In the genomic region with DNA sequence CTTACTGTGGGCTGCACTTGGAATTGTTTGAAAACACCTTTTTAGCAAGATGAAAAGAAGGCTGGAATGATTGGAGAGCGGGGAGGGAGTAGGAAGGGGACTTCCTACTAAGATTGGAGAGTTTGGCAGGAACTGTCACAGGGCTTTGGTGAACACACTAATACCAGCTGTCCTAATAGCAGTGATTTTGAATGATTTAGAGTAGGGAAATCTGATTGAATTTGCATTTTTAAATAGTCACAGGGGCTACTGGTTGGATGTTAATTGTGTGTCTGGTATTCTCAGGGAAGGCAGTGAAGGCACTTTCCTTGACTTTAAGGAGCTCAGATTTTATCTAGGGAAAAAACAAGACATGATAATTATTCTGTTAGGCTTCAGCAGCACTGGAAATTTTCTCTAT, we compare ENCODE assay signal across 20 cellular contexts. TPM values are rescaled to one million over a fixed set of nuclear protein-coding genes. Genes with fewer than 3 reads are reported as not detected.
DNase-seq lines count a peak whose midpoint lies in the region; ATAC-seq, FAIRE-seq and TF ChIP-seq lines count a peak whose summit lies in the region.
"Had no signal": no experiment of that assay in that cellular context is flagged by ENCODE, and none has a peak within 500 bp of the region (broad histone marks: within the 10 kb centered on the region; RNA-seq: fewer than 3 reads in every experiment).

No MANE protein-coding gene starts in this region.

- no peak overlapping the region; the same call in 1 of the 2 replicates for H3K9ac ChIP-seq in Karpas-422 (ENCODE audit: low read length)
- no peak overlapping the region for H3K9ac ChIP-seq in GM12878 (ENCODE audit: control insufficient read depth, insufficient read depth, low read length)
- no peak overlapping the region for H3K9ac ChIP-seq in kidney (ENCODE audit: low read length in 2 of 2)
- H3K9ac ChIP-seq: GM23248 had no signal

- H3K27me3 Mint-ChIP-seq in mesothelial cell of epicardium (ENCODE audit: low read depth), result peaks cover 2% of the 10 kb centered on the region
- no peaks in the 10 kb centered on the region for H3K27me3 Mint-ChIP-seq in stimulated activated naive CD8-positive, alpha-beta T cell treated with anti-CD3 and anti-CD28 coated beads, Interleukin-15, amount 100 ng/mL, for 72 hours

- TF ChIP-seq POLR2A in GM12878 (IDR thresholded peaks at IDR 0.05; ENCODE audit: low read depth, low read length), result no peak
- TF ChIP-seq POLR2A in right lobe of liver (IDR thresholded peaks at IDR 0.05), result no peak

- H3K36me3 ChIP-seq in ACC112 (ENCODE audit: insufficient read depth, low read length) (no peaks in the 10 kb centered on the region), Karpas-422 (ENCODE audit: insufficient read depth, low read length) (no peaks in the 10 kb centered on the region), GM12878 (ENCODE audit: control insufficient read depth in 2 of 2, insufficient read depth in 2 of 2, low read length in 1 of 2) (no peaks in the 10 kb centered on the region), right lobe of liver (no peaks in the 10 kb centered on the region), kidney (ENCODE audit: control insufficient read depth in 1 of 2, insufficient read depth in 2 of 2, low read length in 2 of 2) (no peaks in the 10 kb centered on the region)
- H3K36me3 ChIP-seq: BE2C had no signal

- H3K4me2 ChIP-seq in Karpas-422 (ENCODE audit: low read depth, low read length, poor library complexity, severe bottlenecking), result peak overlapping the region; percentile 22
- no peak overlapping the region for H3K4me2 ChIP-seq in GM12878 (ENCODE audit: control insufficient read depth, insufficient read depth)

- no peak for TF ChIP-seq EP300 in GM12878 (IDR thresholded peaks at IDR 0.05; ENCODE audit: borderline replicate concordance in 1 of 2, control insufficient read depth in 1 of 2, low read depth in 2 of 2, low read length in 2 of 2)

- H3K27ac ChIP-seq in ACC112 (ENCODE audit: low read depth, low read length) (no peak overlapping the region), Karpas-422 (ENCODE audit: low read length) (peak overlapping the region; percentile 53; the same call in 1 of the 2 replicates), GM12878 (ENCODE audit: control insufficient read depth, insufficient read depth) (no peak overlapping the region), right lobe of liver (no peak overlapping the region), kidney (ENCODE audit: low read depth in 2 of 2, low read length in 2 of 2) (no peak overlapping the region)
- H3K27ac ChIP-seq: GM23248 had no signal

- FAIRE-seq in GM12878 (lab: Jason Lieb, UNC) (peak; percentile 13), kidney (lab: Jason Lieb, UNC) (no peak)
- FAIRE-seq: D721Med, H54, HTR-8/SVneo had no signal

- no peaks in the 10 kb centered on the region for H3K9me3 ChIP-seq in Karpas-422 (ENCODE audit: low read length)
- no peaks in the 10 kb centered on the region for H3K9me3 ChIP-seq in GM12878 (replicated peaks; ENCODE audit: control insufficient read depth, insufficient read depth, low read length)
- H3K9me3 ChIP-seq in right lobe of liver, result no peaks in the 10 kb centered on the region
- no peaks in the 10 kb centered on the region for H3K9me3 ChIP-seq in kidney (ENCODE audit: control insufficient read depth in 1 of 2, low read length in 2 of 2)
- H3K9me3 ChIP-seq: BE2C, Caco-2 had no signal

- no TSS peak for BruUV-seq in GM12878 (replicated peaks; lab: Mats Ljungman, UMichigan)

- CTCF ChIA-PET in GM12878 (lab: Yijun Ruan, JAX), result interaction anchor here (0.7 to 1.1 kb wide), 2 partner anchors 17 to 81 kb away, joined by 3 to 6 read pairs; no protein-coding TSS in a partner anchor

- DNase-seq in Karpas-422 (peak; percentile 56), GM12878 (ENCODE audit: low read depth, low spot score) (no peak), mesothelial cell of epicardium (ENCODE audit: low spot score in 2 of 2, unreplicated experiment in 2 of 2) (no peak), right lobe of liver (no peak), kidney (no peak)
- no peak for DNase-seq in stimulated activated naive CD8-positive, alpha-beta T cell treated with anti-CD3 and anti-CD28 coated beads, Interleukin-15, amount 100 ng/mL, for 72 hours
- DNase-seq: 8988T; BE2C; C1 segment of cervical spinal cord; Caco-2; CD4-positive, CD25-positive, alpha-beta regulatory T cell; GM23248; HCEC 1CT; IMR-90; KBM-7 had no signal

- peaks cover 13% of the 10 kb centered on the region for H3K4me1 Mint-ChIP-seq in mesothelial cell of epicardium
- H3K4me1 Mint-ChIP-seq in stimulated activated naive CD8-positive, alpha-beta T cell treated with anti-CD3 and anti-CD28 coated beads, Interleukin-15, amount 100 ng/mL, for 72 hours, result peaks cover 21% of the 10 kb centered on the region

- H3K9me3 Mint-ChIP-seq in mesothelial cell of epicardium, result no peaks in the 10 kb centered on the region
- H3K9me3 Mint-ChIP-seq in stimulated activated naive CD8-positive, alpha-beta T cell treated with anti-CD3 and anti-CD28 coated beads, Interleukin-15, amount 100 ng/mL, for 72 hours, result no peaks in the 10 kb centered on the region
- H3K9me3 Mint-ChIP-seq: CD4-positive, CD25-positive, alpha-beta regulatory T cell had no signal

- 93% methylated on average over 1 of the region's 1 CpG for WGBS in GM12878 (ENCODE audit: insufficient coverage, insufficient replicate concordance, low lambda C conversion rate, missing lambda C conversion rate)
- 63% methylated on average over 1 of the region's 1 CpG for WGBS in right lobe of liver (ENCODE audit: insufficient coverage, low coverage, low lambda C conversion rate, missing lambda C conversion rate)

- no peak overlapping the region for H3K4me3 Mint-ChIP-seq in mesothelial cell of epicardium
- no peak overlapping the region for H3K4me3 Mint-ChIP-seq in stimulated activated naive CD8-positive, alpha-beta T cell treated with anti-CD3 and anti-CD28 coated beads, Interleukin-15, amount 100 ng/mL, for 72 hours

- RAD21 ChIA-PET in GM12878 (lab: Charles Lee; ENCODE audit: unreplicated experiment), result interaction anchor here (1.6 kb wide), 1 partner anchor 11 kb away, joined by 5 read pairs; no protein-coding TSS in a partner anchor

- H2AFZ ChIP-seq in ACC112 (ENCODE audit: low read length, unreplicated experiment) (peak overlapping the region; percentile 52), Karpas-422 (ENCODE audit: low read length) (peak overlapping the region; percentile 34; the same call in 1 of the 2 replicates), GM12878 (ENCODE audit: control insufficient read depth, low read depth, low read length) (no peak overlapping the region)
- H2AFZ ChIP-seq: GM23248 had no signal

- H3K4me1 ChIP-seq in ACC112 (ENCODE audit: control insufficient read depth, insufficient read depth, low read length, unreplicated experiment), result peaks cover 12% of the 10 kb centered on the region
- peaks cover 33% of the 10 kb centered on the region for H3K4me1 ChIP-seq in Karpas-422 (ENCODE audit: low read length)
- H3K4me1 ChIP-seq in GM12878 (ENCODE audit: control insufficient read depth, insufficient read depth, low read length), result no peaks in the 10 kb centered on the region
- H3K4me1 ChIP-seq in right lobe of liver, result peaks cover 0 to 18% (median 0%) of the 10 kb centered on the region in 4 donors
- peaks cover 0 to 3% of the 10 kb centered on the region in 2 donors for H3K4me1 ChIP-seq in kidney (ENCODE audit: control insufficient read depth in 1 of 2, insufficient read depth in 1 of 2, low read depth in 1 of 2, low read length in 2 of 2)
- H3K4me1 ChIP-seq: BE2C, Caco-2 had no signal

- H3K9me2 ChIP-seq in Karpas-422 (replicated peaks; ENCODE audit: insufficient read depth, low read length), result no peaks in the 10 kb centered on the region

- peaks cover 17% of the 10 kb centered on the region for H3K79me2 ChIP-seq in ACC112 (ENCODE audit: control insufficient read depth, insufficient read depth, low read length, unreplicated experiment)
- peaks cover 18% of the 10 kb centered on the region for H3K79me2 ChIP-seq in Karpas-422 (ENCODE audit: low read length)
- H3K79me2 ChIP-seq in GM12878 (ENCODE audit: control insufficient read depth, insufficient read depth, low read length), result peaks cover 10% of the 10 kb centered on the region

- H4K20me1 ChIP-seq in Karpas-422 (ENCODE audit: insufficient read depth, low read depth, low read length) (no peaks in the 10 kb centered on the region), GM12878 (ENCODE audit: control insufficient read depth, insufficient read depth) (no peaks in the 10 kb centered on the region)

- H3K27me3 ChIP-seq in ACC112 (ENCODE audit: insufficient read depth, low read length) (no peaks in the 10 kb centered on the region), Karpas-422 (ENCODE audit: low read length) (no peaks in the 10 kb centered on the region), GM12878 (replicated peaks in 1 of 2; ENCODE audit: control insufficient read depth in 2 of 2, insufficient read depth in 2 of 2, low read length in 1 of 2) (no peaks in the 10 kb centered on the region), right lobe of liver (no peaks in the 10 kb centered on the region)
- H3K27me3 ChIP-seq: BE2C had no signal

- no peaks in the 10 kb centered on the region for H3K36me3 Mint-ChIP-seq in mesothelial cell of epicardium
- H3K36me3 Mint-ChIP-seq: CD4-positive, CD25-positive, alpha-beta regulatory T cell had no signal

- TF ChIP-seq RAD21 in GM12878 (IDR thresholded peaks at IDR 0.05; ENCODE audit: insufficient read depth, low read depth, low read length), result no peak

- no peak for TF ChIP-seq CTCF in GM12878 (IDR thresholded peaks at IDR 0.05 in 2 of 3, conservative IDR thresholded peaks at IDR 0.05 in 1 of 3; ENCODE audit: control insufficient read depth in 2 of 3, extremely low read depth in 1 of 3, insufficient read depth in 1 of 3, low read depth in 3 of 3, low read length in 3 of 3)
- no peak for TF ChIP-seq CTCF in mesothelial cell of epicardium (IDR thresholded peaks at IDR 0.05; ENCODE audit: unreplicated experiment)
- no peak for TF ChIP-seq CTCF in right lobe of liver (IDR thresholded peaks at IDR 0.05)
- TF ChIP-seq CTCF in kidney (IDR thresholded peaks at IDR 0.05; ENCODE audit: borderline replicate concordance, extremely low read depth, insufficient read depth), result no peak

- no peak overlapping the region for H3K4me3 ChIP-seq in ACC112 (ENCODE audit: low read depth, low read length)
- H3K4me3 ChIP-seq in Karpas-422 (ENCODE audit: low read length), result no peak overlapping the region
- H3K4me3 ChIP-seq in GM12878, result no peak overlapping the region
- no peak overlapping the region for H3K4me3 ChIP-seq in right lobe of liver
- no peak overlapping the region for H3K4me3 ChIP-seq in kidney (ENCODE audit: low read length in 2 of 2)
- H3K4me3 ChIP-seq: GM23248 had no signal

- in situ Hi-C loops in GM12878 (cut with MboI), result no loop called here

- no peak for ATAC-seq in GM12878
- no peak for ATAC-seq in right lobe of liver
- ATAC-seq in stimulated activated naive CD8-positive, alpha-beta T cell treated with anti-CD3 and anti-CD28 coated beads, Interleukin-15, amount 100 ng/mL, for 72 hours, result no peak
- ATAC-seq in HG02938 (IDR thresholded peaks at IDR 0.05; ENCODE audit: unreplicated experiment), result no peak

- POLR2A ChIA-PET in GM12878 (lab: Charles Lee), result interaction anchor here (1.5 kb wide), 1 partner anchor 82 kb away, joined by 3 read pairs; no protein-coding TSS in a partner anchor

- H3K27ac Mint-ChIP-seq in mesothelial cell of epicardium, result peak overlapping the region; percentile 17
- no peak overlapping the region for H3K27ac Mint-ChIP-seq in stimulated activated naive CD8-positive, alpha-beta T cell treated with anti-CD3 and anti-CD28 coated beads, Interleukin-15, amount 100 ng/mL, for 72 hours
- H3K27ac Mint-ChIP-seq: CD4-positive, CD25-positive, alpha-beta regulatory T cell had no signal

- intact Hi-C loops in GM12878 (cut with micrococcal nuclease; ENCODE audit: unreplicated experiment) (no loop called here), right lobe of liver (cut with DNase I) (no loop called here), kidney (cut with DNase I) (no loop called here)

- SMC1A ChIA-PET in GM12878 (lab: Charles Lee; ENCODE audit: uncharacterized antibody, unreplicated experiment), result interaction anchor here (1.0 to 1.4 kb wide), 3 partner anchors 11 to 21 kb away, joined by 3 read pairs; no protein-coding TSS in a partner anchor

RNA-seq across cellular contexts. Expression of a gene that starts 2.5 kb away (rescaled TPM):
- total RNA-seq in Karpas-422 (2014; rRNA removed; shearing (Covaris generic); ENCODE audit: low replicate concordance), result 25.6 and 45.2 TPM in 2 replicates
- total RNA-seq in GM12878 (2013; cell fraction: nucleolus; rRNA removed), result 49.0 and 49.4 TPM in 2 replicates
- total RNA-seq in GM12878 (2014; rRNA removed) (34.2 and 35.9 TPM in 2 replicates), GM12878 (2014; rRNA removed; fragmentation: Illumina TruSeq; extraction: Trizol) (29.4 and 34.0 TPM in 2 replicates), GM12878 (2021) (29.4 and 33.1 TPM in 2 replicates), mesothelial cell of epicardium (27.4 to 30.7 TPM (median 29.2 TPM) in 3 replicates), right lobe of liver (100 to 1,000 TPM; 143 to 178 (median 160) TPM), kidney (51.5 TPM)
- 32.9 TPM for polyA plus RNA-seq in GM12878 (2011; ENCODE audit: low read depth)
- polyA plus RNA-seq in GM12878 (2011; rRNA removed) (30.6 and 35.5 TPM in 2 replicates), GM12878 (2014; fragmentation: Illumina TruSeq; extraction: Trizol) (28.0 and 34.2 TPM in 2 replicates), GM12878 (2014; fragmentation: Nextera tagmentation; extraction: Ambion mirVana) (100 to 1,000 TPM in 1 of 2 experiments, 10 to 100 TPM in 1; 75.9 to 127 TPM), GM12878 (2014; rRNA removed) (32.1 and 37.3 TPM in 2 replicates), GM12878 (2016; fragmentation: Nextera tagmentation; extraction: Ambion mirVana) (10 to 100 TPM; 40.1 to 40.5 TPM), kidney (ENCODE audit: insufficient read depth, low read depth, low replicate concordance) (205 TPM)
- 35.9 and 40.0 TPM in 2 replicates for polyA plus RNA-seq in GM12878 (2011; cell fraction: cytosol; rRNA removed)
- polyA plus RNA-seq in GM12878 (2011; cell fraction: nucleus; rRNA removed), result 21.1 and 28.7 TPM in 2 replicates
- 32.2 and 51.7 TPM in 2 replicates for polyA plus RNA-seq in GM12878 (2012)
- 25.5 and 28.4 TPM in 2 replicates for polyA minus RNA-seq in GM12878 (2011; rRNA and poly(A)+ RNA removed)
- polyA minus RNA-seq in GM12878 (2011; cell fraction: cytosol; rRNA and poly(A)+ RNA removed), result 6.3 and 8.2 TPM in 2 replicates
- polyA minus RNA-seq in GM12878 (2011; cell fraction: nucleus; rRNA and poly(A)+ RNA removed), result 8.8 and 12.3 TPM in 2 replicates

RNA-seq across cellular contexts. Expression of a gene that starts 27.2 kb away (rescaled TPM):
- 16.8 and 39.7 TPM in 2 replicates for total RNA-seq in Karpas-422 (2014; rRNA removed; shearing (Covaris generic); ENCODE audit: low replicate concordance)
- total RNA-seq in GM12878 (2013; cell fraction: nucleolus; rRNA removed), result 22.6 and 31.0 TPM in 2 replicates
- total RNA-seq in GM12878 (2014; rRNA removed) (46.8 and 51.6 TPM in 2 replicates), GM12878 (2014; rRNA removed; fragmentation: Illumina TruSeq; extraction: Trizol) (24.2 and 27.6 TPM in 2 replicates), GM12878 (2021) (41.7 and 47.5 TPM in 2 replicates), mesothelial cell of epicardium (22.5 to 26.9 TPM (median 26.9 TPM) in 3 replicates), right lobe of liver (10 to 100 TPM; 25.9 to 46.9 (median 42.0) TPM), kidney (68.1 TPM)
- 11.5 TPM for polyA plus RNA-seq in GM12878 (2011; ENCODE audit: low read depth)
- polyA plus RNA-seq in GM12878 (2011; rRNA removed) (14.5 and 23.8 TPM in 2 replicates), GM12878 (2014; fragmentation: Illumina TruSeq; extraction: Trizol) (23.6 and 34.0 TPM in 2 replicates), GM12878 (2014; fragmentation: Nextera tagmentation; extraction: Ambion mirVana) (1 to 10 TPM; 4.2 to 10.0 TPM), GM12878 (2014; rRNA removed) (50.2 and 50.8 TPM in 2 replicates), GM12878 (2016; fragmentation: Nextera tagmentation; extraction: Ambion mirVana) (10 to 100 TPM; 72.2 to 93.7 TPM), kidney (ENCODE audit: insufficient read depth, low read depth, low replicate concordance) (73.7 TPM)
- polyA plus RNA-seq in GM12878 (2011; cell fraction: cytosol; rRNA removed), result 35.5 and 41.5 TPM in 2 replicates
- polyA plus RNA-seq in GM12878 (2011; cell fraction: nucleus; rRNA removed), result 46.5 and 47.9 TPM in 2 replicates
- 21.1 and 26.8 TPM in 2 replicates for polyA plus RNA-seq in GM12878 (2012)
- polyA minus RNA-seq in GM12878 (2011; rRNA and poly(A)+ RNA removed), result 10.7 and 20.4 TPM in 2 replicates
- polyA minus RNA-seq in GM12878 (2011; cell fraction: cytosol; rRNA and poly(A)+ RNA removed), result 10.0 and 10.7 TPM in 2 replicates
- 7.7 and 12.5 TPM in 2 replicates for polyA minus RNA-seq in GM12878 (2011; cell fraction: nucleus; rRNA and poly(A)+ RNA removed)

RNA-seq across cellular contexts. Expression of a gene that starts 36.8 kb away (rescaled TPM):
- 43.1 and 69.8 TPM in 2 replicates for total RNA-seq in Karpas-422 (2014; rRNA removed; shearing (Covaris generic); ENCODE audit: low replicate concordance)
- total RNA-seq in GM12878 (2013; cell fraction: nucleolus; rRNA removed), result 15.9 and 20.7 TPM in 2 replicates
- total RNA-seq in GM12878 (2014; rRNA removed) (94.0 and 107 TPM in 2 replicates), GM12878 (2014; rRNA removed; fragmentation: Illumina TruSeq; extraction: Trizol) (28.8 and 30.1 TPM in 2 replicates), GM12878 (2021) (77.0 and 79.6 TPM in 2 replicates), mesothelial cell of epicardium (75.5 to 79.1 TPM (median 76.3 TPM) in 3 replicates), right lobe of liver (10 to 100 TPM; 28.1 to 69.8 (median 32.6) TPM), kidney (71.3 TPM)
- 23.2 TPM for polyA plus RNA-seq in GM12878 (2011; ENCODE audit: low read depth)
- polyA plus RNA-seq in GM12878 (2011; rRNA removed) (21.9 and 41.5 TPM in 2 replicates), GM12878 (2014; fragmentation: Illumina TruSeq; extraction: Trizol) (15.5 and 47.7 TPM in 2 replicates), GM12878 (2014; fragmentation: Nextera tagmentation; extraction: Ambion mirVana) (1 to 10 TPM; 2.7 to 5.9 TPM), GM12878 (2014; rRNA removed) (110 and 131 TPM in 2 replicates), GM12878 (2016; fragmentation: Nextera tagmentation; extraction: Ambion mirVana) (100 to 1,000 TPM; 116 to 129 TPM), kidney (ENCODE audit: insufficient read depth, low read depth, low replicate concordance) (133 TPM)
- 72.1 and 103 TPM in 2 replicates for polyA plus RNA-seq in GM12878 (2011; cell fraction: cytosol; rRNA removed)
- polyA plus RNA-seq in GM12878 (2011; cell fraction: nucleus; rRNA removed), result 115 and 123 TPM in 2 replicates
- 46.2 and 62.6 TPM in 2 replicates for polyA plus RNA-seq in GM12878 (2012)
- polyA minus RNA-seq in GM12878 (2011; rRNA and poly(A)+ RNA removed), result 25.5 and 47.7 TPM in 2 replicates
- 26.0 and 26.1 TPM in 2 replicates for polyA minus RNA-seq in GM12878 (2011; cell fraction: cytosol; rRNA and poly(A)+ RNA removed)
- polyA minus RNA-seq in GM12878 (2011; cell fraction: nucleus; rRNA and poly(A)+ RNA removed), result 16.3 and 23.5 TPM in 2 replicates

RNA-seq across cellular contexts. Expression of a gene that starts 40.4 kb away (rescaled TPM):
- 37.8 and 47.2 TPM in 2 replicates for total RNA-seq in Karpas-422 (2014; rRNA removed; shearing (Covaris generic); ENCODE audit: low replicate concordance)
- total RNA-seq in GM12878 (2013; cell fraction: nucleolus; rRNA removed), result 37.5 and 45.4 TPM in 2 replicates
- 53.7 and 59.5 TPM in 2 replicates for total RNA-seq in GM12878 (2014; rRNA removed)
- 51.4 and 54.4 TPM in 2 replicates for total RNA-seq in GM12878 (2014; rRNA removed; fragmentation: Illumina TruSeq; extraction: Trizol)
- total RNA-seq in GM12878 (2021), result 41.3 and 42.4 TPM in 2 replicates
- 40.3 TPM for polyA plus RNA-seq in GM12878 (2011; ENCODE audit: low read depth)
- polyA plus RNA-seq in GM12878 (2011; rRNA removed), result 51.6 and 65.1 TPM in 2 replicates
- polyA plus RNA-seq in GM12878 (2011; cell fraction: cytosol; rRNA removed), result 31.8 and 33.0 TPM in 2 replicates
- 19.2 and 22.0 TPM in 2 replicates for polyA plus RNA-seq in GM12878 (2011; cell fraction: nucleus; rRNA removed)
- polyA plus RNA-seq in GM12878 (2012), result 39.7 and 51.5 TPM in 2 replicates
- polyA plus RNA-seq in GM12878 (2014; fragmentation: Illumina TruSeq; extraction: Trizol), result 55.9 and 61.5 TPM in 2 replicates
- polyA plus RNA-seq in GM12878 (2014; fragmentation: Nextera tagmentation; extraction: Ambion mirVana), result 10 to 100 TPM; 33.3 to 41.8 TPM
- 39.6 and 49.9 TPM in 2 replicates for polyA plus RNA-seq in GM12878 (2014; rRNA removed)
- 100 to 1,000 TPM; 112 to 117 TPM for polyA plus RNA-seq in GM12878 (2016; fragmentation: Nextera tagmentation; extraction: Ambion mirVana)
- 29.6 and 35.9 TPM in 2 replicates for polyA minus RNA-seq in GM12878 (2011; rRNA and poly(A)+ RNA removed)
- polyA minus RNA-seq in GM12878 (2011; cell fraction: cytosol; rRNA and poly(A)+ RNA removed), result 10.7 and 11.8 TPM in 2 replicates
- polyA minus RNA-seq in GM12878 (2011; cell fraction: nucleus; rRNA and poly(A)+ RNA removed), result 5.4 and 9.6 TPM in 2 replicates
- total RNA-seq in mesothelial cell of epicardium, result 18.9 to 21.3 TPM (median 19.0 TPM) in 3 replicates
- total RNA-seq in right lobe of liver, result 10 to 100 TPM; 37.1 to 54.7 (median 45.1) TPM
- 69.2 TPM for total RNA-seq in kidney
- 88.3 TPM for polyA plus RNA-seq in kidney (ENCODE audit: insufficient read depth, low read depth, low replicate concordance)

RNA-seq across cellular contexts. Expression of a gene that starts 49.5 kb away (rescaled TPM):
- 35.6 and 55.7 TPM in 2 replicates for total RNA-seq in Karpas-422 (2014; rRNA removed; shearing (Covaris generic); ENCODE audit: low replicate concordance)
- 19.1 and 27.2 TPM in 2 replicates for total RNA-seq in GM12878 (2013; cell fraction: nucleolus; rRNA removed)
- total RNA-seq in GM12878 (2014; rRNA removed) (75.6 and 81.1 TPM in 2 replicates), GM12878 (2014; rRNA removed; fragmentation: Illumina TruSeq; extraction: Trizol) (64.2 and 68.6 TPM in 2 replicates), GM12878 (2021) (61.7 and 65.5 TPM in 2 replicates), mesothelial cell of epicardium (52.1 to 53.9 TPM (median 52.7 TPM) in 3 replicates), right lobe of liver (10 to 100 TPM; 22.9 to 34.7 (median 30.6) TPM), kidney (40.4 TPM)
- polyA plus RNA-seq in GM12878 (2011; ENCODE audit: low read depth), result 51.3 TPM
- polyA plus RNA-seq in GM12878 (2011; rRNA removed) (80.5 and 82.2 TPM in 2 replicates), GM12878 (2014; fragmentation: Illumina TruSeq; extraction: Trizol) (64.4 and 69.9 TPM in 2 replicates), GM12878 (2014; fragmentation: Nextera tagmentation; extraction: Ambion mirVana) (10 to 100 TPM; 23.7 to 43.3 TPM), GM12878 (2014; rRNA removed) (69.6 and 72.6 TPM in 2 replicates), GM12878 (2016; fragmentation: Nextera tagmentation; extraction: Ambion mirVana) (10 to 100 TPM; 64.8 to 73.2 TPM), kidney (ENCODE audit: insufficient read depth, low read depth, low replicate concordance) (57.7 TPM)
- polyA plus RNA-seq in GM12878 (2011; cell fraction: cytosol; rRNA removed), result 52.2 and 60.4 TPM in 2 replicates
- polyA plus RNA-seq in GM12878 (2011; cell fraction: nucleus; rRNA removed), result 41.3 and 41.4 TPM in 2 replicates
- polyA plus RNA-seq in GM12878 (2012), result 43.9 and 44.2 TPM in 2 replicates
- polyA minus RNA-seq in GM12878 (2011; rRNA and poly(A)+ RNA removed), result 15.8 and 23.9 TPM in 2 replicates
- polyA minus RNA-seq in GM12878 (2011; cell fraction: cytosol; rRNA and poly(A)+ RNA removed), result 7.1 and 9.4 TPM in 2 replicates
- polyA minus RNA-seq in GM12878 (2011; cell fraction: nucleus; rRNA and poly(A)+ RNA removed), result 8.7 and 15.4 TPM in 2 replicates
